21 cellular contexts compared by ENCODE assay signal in the genomic region with DNA sequence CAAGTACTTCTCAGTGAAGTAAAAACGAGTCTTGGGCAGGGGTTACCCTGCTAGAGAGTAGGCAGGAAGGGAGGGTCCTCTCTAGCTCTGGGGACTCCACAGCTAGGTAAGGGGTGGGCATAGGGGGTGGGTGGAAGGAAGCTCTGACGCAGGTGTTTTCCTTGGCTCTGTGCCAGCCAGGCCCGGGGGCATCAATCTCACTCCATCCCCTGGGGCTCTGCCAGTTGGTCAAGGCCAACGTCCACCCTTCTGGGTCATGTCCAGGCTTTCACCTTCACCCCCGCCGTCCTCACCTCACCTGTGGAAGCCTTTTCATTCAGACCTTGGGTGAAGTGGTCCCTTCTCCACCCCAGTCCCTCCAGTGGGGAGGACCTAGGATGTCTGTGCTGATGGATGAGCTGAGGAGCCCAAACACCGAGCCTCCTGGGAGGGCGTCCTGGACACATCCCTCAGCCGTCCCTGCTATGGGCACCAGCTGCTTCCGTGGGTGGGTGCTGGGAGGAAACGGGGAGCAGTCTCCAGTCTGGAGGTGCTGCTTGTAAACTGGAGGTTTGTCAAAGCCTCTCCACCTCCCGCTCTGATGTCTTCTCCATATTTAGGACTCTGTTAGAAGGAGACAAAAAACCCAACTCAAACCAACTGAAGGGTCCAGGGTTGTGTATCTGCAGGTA.
DNase-seq lines count a peak whose midpoint lies in the region; ATAC-seq, FAIRE-seq and TF ChIP-seq lines count a peak whose summit lies in the region.
"Had no signal": no experiment of that assay in that cellular context is flagged by ENCODE, and none has a peak within 500 bp of the region (broad histone marks: within the 10 kb centered on the region; RNA-seq: fewer than 3 reads in every experiment).

No MANE protein-coding gene starts in this region.

- no TSS peak for BruUV-seq in K562 (replicated peaks; lab: Mats Ljungman, UMichigan)

- no peak overlapping the region for H3K27ac ChIP-seq in K562 (ENCODE audit: extremely low read depth, low read depth, low read length)
- H3K27ac ChIP-seq in right lobe of liver: no peak overlapping the region
- H3K27ac ChIP-seq in stomach: no peak overlapping the region
- H3K27ac ChIP-seq: BLaER1 treated with 17β-estradiol and CSF1 and Interleukin-3, amounts not matched to agents 10 nM and 100 nM had no signal

- in situ Hi-C loops in GM13977 (cut with MboI; ENCODE audit: low pct_unique_long_range_greater_than_20kb, low sequenced_read_pairs, unreplicated experiment) (no loop called here), K562 (cut with MboI) (no loop called here)

- TF ChIP-seq CTCF in GM13977 (IDR thresholded peaks at IDR 0.05; ENCODE audit: extremely low read depth, insufficient read depth, missing control alignments) (no peak), K562 (IDR thresholded peaks at IDR 0.05 in 2 of 3, conservative IDR thresholded peaks at IDR 0.05 in 1 of 3; ENCODE audit: insufficient read depth in 2 of 3, low read depth in 1 of 3, low read length in 3 of 3) (no peak), right lobe of liver (IDR thresholded peaks at IDR 0.05) (no peak), stomach (IDR thresholded peaks at IDR 0.05) (no peak)

- H3K4me2 ChIP-seq in K562 (ENCODE audit: insufficient read depth, low read length): 0 out of 2 replicates have a peak overlapping the region, but pooled peaks have one; percentile 32
- H3K4me2 ChIP-seq: BLaER1 treated with 17β-estradiol and CSF1 and Interleukin-3, amounts not matched to agents 10 nM and 100 nM had no signal

- H3K9ac ChIP-seq in K562 (ENCODE audit: insufficient read depth in 1 of 2, low read depth in 2 of 2, low read length in 2 of 2): no peak overlapping the region
- H3K9ac ChIP-seq: BLaER1 treated with 17β-estradiol and CSF1 and Interleukin-3, amounts not matched to agents 10 nM and 100 nM had no signal

- H3K4me3 ChIP-seq in K562 (no peak overlapping the region), right lobe of liver (no peak overlapping the region), stomach (no peak overlapping the region)
- H3K4me3 ChIP-seq: BLaER1 treated with 17β-estradiol and CSF1 and Interleukin-3, amounts not matched to agents 10 nM and 100 nM had no signal

- H3K36me3 ChIP-seq in K562 (ENCODE audit: control insufficient read depth, insufficient read depth, low read length): no peaks in the 10 kb centered on the region
- no peaks in the 10 kb centered on the region for H3K36me3 ChIP-seq in right lobe of liver
- no peaks in the 10 kb centered on the region for H3K36me3 ChIP-seq in stomach
- H3K36me3 ChIP-seq: BLaER1 treated with 17β-estradiol and CSF1 and Interleukin-3, amounts not matched to agents 10 nM and 100 nM had no signal

- DNase-seq in Daoy (ENCODE audit: low read depth) (peak; percentile 1), GM13977 (ENCODE audit: low spot score) (peak; percentile 24), K562 (ENCODE audit: extremely low read depth in 1 of 4, low spot score in 3 of 4) (no peak), occipital lobe (lab: John Stamatoyannopoulos, UW) (peak; percentile 38), NCI-H524 treated with DMSO at 0.1 percent for 48 hours (lab: John Stamatoyannopoulos, UW) (no peak), right lobe of liver (no peak), stomach (no peak)
- DNase-seq: CD4-positive, alpha-beta T cell; HFFc6; NCI-H1048; NCI-H1417 treated with DMSO at 0.1 percent for 48 hours; NCI-H2081; NCI-H226; NCI-H510A; NCI-H774; T-cell had no signal

- H3K9me1 ChIP-seq in K562 (ENCODE audit: control insufficient read depth, insufficient read depth, low read length): no peaks in the 10 kb centered on the region

- no peak for TF ChIP-seq RAD21 in K562 (CRISPR knock-in tag; conservative IDR thresholded peaks at IDR 0.05 in 1 of 2, IDR thresholded peaks at IDR 0.05 in 1 of 2)

- CTCF ChIA-PET in K562 (lab: Yijun Ruan, JAX; ENCODE audit: low intra/inter-chr PET ratio): no interaction called here

- no peaks in the 10 kb centered on the region for H4K20me1 ChIP-seq in K562 (replicated peaks; ENCODE audit: control insufficient read depth, insufficient read depth, low read length)

- H2AFZ ChIP-seq in K562 (ENCODE audit: low read depth, low read length): no peak overlapping the region

- H3K79me2 ChIP-seq in K562 (ENCODE audit: control insufficient read depth, insufficient read depth, low read length): no peaks in the 10 kb centered on the region

- no peak for TF ChIP-seq POLR2A in K562 (conservative IDR thresholded peaks at IDR 0.05)
- TF ChIP-seq POLR2A in right lobe of liver (IDR thresholded peaks at IDR 0.05): no peak
- no peak for TF ChIP-seq POLR2A in stomach (IDR thresholded peaks at IDR 0.05)

- peaks cover 25 to 26% of the 10 kb centered on the region in 2 experiments; a peak in 4 of 5 replicates for H3K4me1 ChIP-seq in K562 (replicated peaks in 1 of 2; ENCODE audit: control insufficient read depth in 2 of 2, insufficient read depth in 2 of 2, low read length in 2 of 2)
- no peaks in the 10 kb centered on the region for H3K4me1 ChIP-seq in right lobe of liver
- no peaks in the 10 kb centered on the region for H3K4me1 ChIP-seq in stomach

- ATAC-seq in K562 (no peak), right lobe of liver (no peak), HG03280 (IDR thresholded peaks at IDR 0.05; ENCODE audit: unreplicated experiment) (no peak)
- ATAC-seq: T-cell had no signal

- TF ChIP-seq EP300 in K562 (IDR thresholded peaks at IDR 0.05; ENCODE audit: low read length) (no peak), stomach (IDR thresholded peaks at IDR 0.05) (no peak)

- no peak for FAIRE-seq in K562 (lab: Jason Lieb, UNC)
- FAIRE-seq: A204.1, D721Med, RCC 7860 had no signal

- 8% methylated on average over 10 of the region's 12 CpGs for WGBS in K562 (ENCODE audit: insufficient coverage, low coverage, missing lambda C conversion rate)
- no CpG with 5 or more reads among the region's 12 CpGs for WGBS in right lobe of liver (ENCODE audit: insufficient coverage, low coverage, low lambda C conversion rate, missing lambda C conversion rate)
- 53 to 64% (median 57%) methylated on average over 5 to 12 of the region's 12 CpGs for WGBS in stomach, 5 donors

- H3K9me3 ChIP-seq in K562 (replicated peaks; ENCODE audit: control insufficient read depth, insufficient read depth, low read depth, low read length) (no peaks in the 10 kb centered on the region; the same call in 1 of the 2 replicates), right lobe of liver (no peaks in the 10 kb centered on the region), stomach (no peaks in the 10 kb centered on the region)
- H3K9me3 ChIP-seq: BLaER1 treated with 17β-estradiol and CSF1 and Interleukin-3, amounts not matched to agents 10 nM and 100 nM had no signal

- no peaks in the 10 kb centered on the region for H3K27me3 ChIP-seq in K562 (ENCODE audit: control insufficient read depth in 2 of 2, insufficient read depth in 2 of 2, low read length in 2 of 2)
- H3K27me3 ChIP-seq in right lobe of liver: no peaks in the 10 kb centered on the region
- H3K27me3 ChIP-seq in stomach: peaks cover 0 to 70% (median 20%) of the 10 kb centered on the region in 3 donors

- intact Hi-C loops in K562 (cut with micrococcal nuclease) (no loop called here), right lobe of liver (cut with DNase I) (no loop called here), stomach (cut with DNase I; ENCODE audit: low total_unique reads) (no loop called here)

- POLR2A ChIA-PET in K562 (lab: Yijun Ruan, JAX): interaction anchor here (1.5 kb wide), 1 partner anchor 8 kb away, joined by 3 read pairs; no protein-coding TSS in a partner anchor

TF ChIP-seq in K562, 482 proteins besides CTCF, POLR2A, EP300 and RAD21 (continues in another document):
- TF ChIP-seq NFIX (CRISPR knock-in tag; IDR thresholded peaks at IDR 0.05; ENCODE audit: low read depth): 0 out of 2 replicates have a peak, but pooled peaks have one; percentile 18
- no peak for TF ChIP-seq RBM15 (IDR thresholded peaks at IDR 0.05; ENCODE audit: insufficient read depth, low read length)
- TF ChIP-seq SRF (CRISPR knock-in tag; IDR thresholded peaks at IDR 0.05): no peak
- no peak for TF ChIP-seq ZNF140 (CRISPR knock-in tag; IDR thresholded peaks at IDR 0.05)
- no peak for TF ChIP-seq CHD4 (IDR thresholded peaks at IDR 0.05; ENCODE audit: insufficient read depth, insufficient replicate concordance, low read depth, low read length, poor library complexity, severe bottlenecking)
- no peak for TF ChIP-seq NONO (IDR thresholded peaks at IDR 0.05; ENCODE audit: low read depth in 2 of 2, low read length in 1 of 2)
- TF ChIP-seq, protein P1, sequence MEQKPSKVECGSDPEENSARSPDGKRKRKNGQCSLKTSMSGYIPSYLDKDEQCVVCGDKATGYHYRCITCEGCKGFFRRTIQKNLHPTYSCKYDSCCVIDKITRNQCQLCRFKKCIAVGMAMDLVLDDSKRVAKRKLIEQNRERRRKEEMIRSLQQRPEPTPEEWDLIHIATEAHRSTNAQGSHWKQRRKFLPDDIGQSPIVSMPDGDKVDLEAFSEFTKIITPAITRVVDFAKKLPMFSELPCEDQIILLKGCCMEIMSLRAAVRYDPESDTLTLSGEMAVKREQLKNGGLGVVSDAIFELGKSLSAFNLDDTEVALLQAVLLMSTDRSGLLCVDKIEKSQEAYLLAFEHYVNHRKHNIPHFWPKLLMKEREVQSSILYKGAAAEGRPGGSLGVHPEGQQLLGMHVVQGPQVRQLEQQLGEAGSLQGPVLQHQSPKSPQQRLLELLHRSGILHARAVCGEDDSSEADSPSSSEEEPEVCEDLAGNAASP (IDR thresholded peaks at IDR 0.05): no peak
- no peak for TF ChIP-seq CTBP1 (IDR thresholded peaks at IDR 0.05; ENCODE audit: borderline replicate concordance)
- TF ChIP-seq, protein P2, sequence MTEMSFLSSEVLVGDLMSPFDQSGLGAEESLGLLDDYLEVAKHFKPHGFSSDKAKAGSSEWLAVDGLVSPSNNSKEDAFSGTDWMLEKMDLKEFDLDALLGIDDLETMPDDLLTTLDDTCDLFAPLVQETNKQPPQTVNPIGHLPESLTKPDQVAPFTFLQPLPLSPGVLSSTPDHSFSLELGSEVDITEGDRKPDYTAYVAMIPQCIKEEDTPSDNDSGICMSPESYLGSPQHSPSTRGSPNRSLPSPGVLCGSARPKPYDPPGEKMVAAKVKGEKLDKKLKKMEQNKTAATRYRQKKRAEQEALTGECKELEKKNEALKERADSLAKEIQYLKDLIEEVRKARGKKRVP (CRISPR knock-in tag; IDR thresholded peaks at IDR 0.05): no peak
- TF ChIP-seq ZKSCAN8 (CRISPR knock-in tag; IDR thresholded peaks at IDR 0.05): no peak
- TF ChIP-seq, protein P3, sequence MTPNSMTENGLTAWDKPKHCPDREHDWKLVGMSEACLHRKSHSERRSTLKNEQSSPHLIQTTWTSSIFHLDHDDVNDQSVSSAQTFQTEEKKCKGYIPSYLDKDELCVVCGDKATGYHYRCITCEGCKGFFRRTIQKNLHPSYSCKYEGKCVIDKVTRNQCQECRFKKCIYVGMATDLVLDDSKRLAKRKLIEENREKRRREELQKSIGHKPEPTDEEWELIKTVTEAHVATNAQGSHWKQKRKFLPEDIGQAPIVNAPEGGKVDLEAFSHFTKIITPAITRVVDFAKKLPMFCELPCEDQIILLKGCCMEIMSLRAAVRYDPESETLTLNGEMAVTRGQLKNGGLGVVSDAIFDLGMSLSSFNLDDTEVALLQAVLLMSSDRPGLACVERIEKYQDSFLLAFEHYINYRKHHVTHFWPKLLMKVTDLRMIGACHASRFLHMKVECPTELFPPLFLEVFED (CRISPR knock-in tag; conservative IDR thresholded peaks at IDR 0.05): no peak

Comparison
In these comparisons a context has a peak if more than half of its experiments do, and no peak if none do; other contexts are left out.
1. DNase-seq: peak in Daoy (single experiment), GM13977 (single experiment) and occipital lobe (single experiment); none in K562 (0 of 4), NCI-H524 treated with DMSO at 0.1 percent for 48 hours (single experiment), right lobe of liver (0 of 3) and stomach (single experiment).